ENCODE assay signal across 10 cellular contexts in genomic region chr17:70344356-70345060, GRCh38.
A peak's percentile ranks its signal among the peaks of the same experiment; 100 is the strongest.
DNase-seq lines count a peak whose midpoint lies in the region; ATAC-seq, FAIRE-seq and TF ChIP-seq lines count a peak whose summit lies in the region.
"Had no signal": no experiment of that assay in that cellular context is flagged by ENCODE, and none has a peak within 500 bp of the region (broad histone marks: within the 10 kb centered on the region; RNA-seq: fewer than 3 reads in every experiment).

No MANE protein-coding gene starts in this region.

- peak; percentile 6 for FAIRE-seq in A204.1 (lab: Jason Lieb, UNC)
- FAIRE-seq in GM12878 (lab: Jason Lieb, UNC): no peak

- no peak for TF ChIP-seq POLR2A in GM12878 (IDR thresholded peaks at IDR 0.05; ENCODE audit: low read depth, low read length)

- no peak overlapping the region; the same call in none of the 2 replicates for H2AFZ ChIP-seq in GM12878 (ENCODE audit: control insufficient read depth, low read depth, low read length)

- H3K9me3 ChIP-seq in GM12878 (replicated peaks; ENCODE audit: control insufficient read depth, insufficient read depth, low read length) (no peaks in the 10 kb centered on the region), mucosa of rectum (ENCODE audit: control insufficient read depth in 2 of 2, low read length in 2 of 2) (no peaks in the 10 kb centered on the region)

- 22% methylated on average over 6 of the region's 6 CpGs for WGBS in GM12878 (ENCODE audit: insufficient coverage, insufficient replicate concordance, low lambda C conversion rate, missing lambda C conversion rate)

- H3K79me2 ChIP-seq in GM12878 (ENCODE audit: control insufficient read depth, insufficient read depth, low read length): no peaks in the 10 kb centered on the region

- in situ Hi-C loops in GM12878 (cut with MboI): no loop called here

- H3K27ac ChIP-seq in GM12878 (ENCODE audit: control insufficient read depth, insufficient read depth): no peak overlapping the region
- no peak overlapping the region for H3K27ac ChIP-seq in mucosa of rectum (ENCODE audit: low read depth in 2 of 2, low read length in 2 of 2)

- H3K4me2 ChIP-seq in GM12878 (ENCODE audit: control insufficient read depth, insufficient read depth): no peak overlapping the region

- H3K4me3 ChIP-seq in GM12878 (no peak overlapping the region), mucosa of rectum (ENCODE audit: low read length in 2 of 2) (peak overlapping the region; percentile 44 to 53)

- no peak overlapping the region for H3K9ac ChIP-seq in GM12878 (ENCODE audit: control insufficient read depth, insufficient read depth, low read length)
- peak overlapping the region in 1 of 2 donors; percentile 19 for H3K9ac ChIP-seq in mucosa of rectum (ENCODE audit: low read depth in 1 of 2, low read length in 2 of 2)

- H4K20me1 ChIP-seq in GM12878 (ENCODE audit: control insufficient read depth, insufficient read depth): no peaks in the 10 kb centered on the region

- TF ChIP-seq RAD21 in GM12878 (IDR thresholded peaks at IDR 0.05; ENCODE audit: insufficient read depth, low read depth, low read length): no peak

- POLR2A ChIA-PET in GM12878 (lab: Charles Lee): interaction anchor here (0.6 to 1.4 kb wide), 5 partner anchors 9 to 1229 kb away, joined by 3 to 4 read pairs (median 3); no protein-coding TSS in a partner anchor

- no TSS peak for BruUV-seq in GM12878 (replicated peaks; lab: Mats Ljungman, UMichigan)

- intact Hi-C loops in GM12878 (cut with micrococcal nuclease; ENCODE audit: unreplicated experiment): no loop called here

- CTCF ChIA-PET in GM12878 (lab: Yijun Ruan, JAX): interaction anchor here (0.8 to 2.9 kb wide), 4 partner anchors 10 to 36 kb away, joined by 3 to 15 read pairs (median 3); no protein-coding TSS in a partner anchor

- H3K36me3 ChIP-seq in GM12878 (ENCODE audit: control insufficient read depth in 2 of 2, insufficient read depth in 2 of 2, low read length in 1 of 2) (no peaks in the 10 kb centered on the region), mucosa of rectum (ENCODE audit: control insufficient read depth in 2 of 2, insufficient read depth in 2 of 2, low read length in 2 of 2) (no peaks in the 10 kb centered on the region)

- TF ChIP-seq CTCF in GM20000 (IDR thresholded peaks at IDR 0.05; ENCODE audit: extremely low read depth, missing control alignments): no peak
- no peak for TF ChIP-seq CTCF in GM12878 (IDR thresholded peaks at IDR 0.05 in 2 of 3, conservative IDR thresholded peaks at IDR 0.05 in 1 of 3; ENCODE audit: control insufficient read depth in 2 of 3, extremely low read depth in 1 of 3, insufficient read depth in 1 of 3, low read depth in 3 of 3, low read length in 3 of 3)

- RAD21 ChIA-PET in GM12878 (lab: Charles Lee; ENCODE audit: unreplicated experiment): interaction anchor here (0.7 to 2.5 kb wide), 11 partner anchors 9 to 184 kb away, joined by 3 to 22 read pairs (median 4); no protein-coding TSS in a partner anchor

- no peaks in the 10 kb centered on the region for H3K27me3 ChIP-seq in GM12878 (replicated peaks in 1 of 2; ENCODE audit: control insufficient read depth in 2 of 2, insufficient read depth in 2 of 2, low read length in 1 of 2)
- H3K27me3 ChIP-seq in mucosa of rectum (ENCODE audit: control insufficient read depth in 2 of 2, insufficient read depth in 2 of 2, low read length in 2 of 2): no peaks in the 10 kb centered on the region

- peak; percentile 74 for ATAC-seq in GM12878
- ATAC-seq in GM18867 (IDR thresholded peaks at IDR 0.05; ENCODE audit: unreplicated experiment): no peak
- ATAC-seq in GM21529 (IDR thresholded peaks at IDR 0.05; ENCODE audit: unreplicated experiment): no peak
- no peak for ATAC-seq in GM21367 (IDR thresholded peaks at IDR 0.05; ENCODE audit: unreplicated experiment)

- peak; percentile 11 for DNase-seq in GM20000 (ENCODE audit: low spot score)
- no peak for DNase-seq in GM12878 (ENCODE audit: low read depth, low spot score)
- no peak for DNase-seq in DMS79 treated with DMSO at 0.1 percent for 48 hours (lab: John Stamatoyannopoulos, UW)
- DNase-seq: cortex of kidney, DMS53 had no signal

- H3K4me1 ChIP-seq in GM12878 (ENCODE audit: control insufficient read depth, insufficient read depth, low read length) (no peaks in the 10 kb centered on the region), mucosa of rectum (ENCODE audit: control insufficient read depth in 2 of 2, insufficient read depth in 2 of 2, low read length in 2 of 2) (no peaks in the 10 kb centered on the region)

- SMC1A ChIA-PET in GM12878 (lab: Charles Lee; ENCODE audit: uncharacterized antibody, unreplicated experiment): interaction anchor here (0.9 to 2.6 kb wide), 12 partner anchors 9 to 183 kb away, joined by 3 to 36 read pairs (median 6); no protein-coding TSS in a partner anchor

- TF ChIP-seq EP300 in GM12878 (IDR thresholded peaks at IDR 0.05; ENCODE audit: borderline replicate concordance in 1 of 2, control insufficient read depth in 1 of 2, low read depth in 2 of 2, low read length in 2 of 2): no peak

TF ChIP-seq in GM12878, 131 proteins besides CTCF, POLR2A, EP300 and RAD21:
- TF ChIP-seq ZNF217 (IDR thresholded peaks at IDR 0.05) (no peak), MYB (IDR thresholded peaks at IDR 0.05; ENCODE audit: borderline replicate concordance, low read depth, low read length) (no peak), ATF7 (IDR thresholded peaks at IDR 0.05; ENCODE audit: low read depth) (peak; percentile 48; the same call in 1 of the 2 replicates), GABPA (IDR thresholded peaks at IDR 0.05; ENCODE audit: low read depth) (0 out of 2 replicates have a peak, but pooled peaks have one; percentile 2), SREBF2 (IDR thresholded peaks at IDR 0.05; ENCODE audit: low read length) (no peak), USF2 (IDR thresholded peaks at IDR 0.05; ENCODE audit: borderline replicate concordance, low read depth, low read length) (no peak), REST (IDR thresholded peaks at IDR 0.05; ENCODE audit: low read depth, low read length) (no peak), JUNB (IDR thresholded peaks at IDR 0.05) (0 out of 2 replicates have a peak, but pooled peaks have one; percentile 7), E4F1 (IDR thresholded peaks at IDR 0.05; ENCODE audit: borderline replicate concordance, partially characterized antibody) (no peak), YY1 (IDR thresholded peaks at IDR 0.05; ENCODE audit: low read depth, low read length) (no peak), IKZF2 (IDR thresholded peaks at IDR 0.05) (0 out of 4 replicates have a peak, but pooled peaks of 1 of the 2 experiments have one; percentile 10), RUNX3 (IDR thresholded peaks at IDR 0.05; ENCODE audit: low read length) (no peak), CBX5 (IDR thresholded peaks at IDR 0.05; ENCODE audit: low read depth) (no peak), SUPT20H (IDR thresholded peaks at IDR 0.05; ENCODE audit: borderline replicate concordance, control insufficient read depth, low read depth, low read length) (no peak)
